ENCODE assay signal across 18 cellular contexts in the genomic region with DNA sequence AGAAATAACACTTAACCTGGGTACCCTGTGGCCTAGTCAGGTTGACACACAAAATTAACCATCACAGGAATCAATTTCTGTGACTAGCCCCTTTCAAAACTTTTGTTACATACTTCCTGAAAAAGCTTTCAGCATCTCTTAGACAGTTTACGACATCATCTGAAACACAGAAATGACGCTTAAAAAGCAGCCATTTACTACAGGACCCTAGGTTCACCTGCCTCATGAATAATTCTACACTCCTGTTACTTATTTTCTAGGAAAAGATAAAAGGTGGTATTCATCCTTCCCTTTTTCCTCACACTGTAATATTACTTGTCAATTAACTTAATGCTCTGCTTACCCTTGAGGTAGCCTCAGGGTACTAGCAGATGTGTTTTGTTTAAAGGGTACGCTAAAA.
"Had no signal": no experiment of that assay in that cellular context is flagged by ENCODE, and none has a peak within 500 bp of the region (broad histone marks: within the 10 kb centered on the region; RNA-seq: fewer than 3 reads in every experiment).

No MANE protein-coding gene starts in this region.

- H3K4me2 ChIP-seq: neural progenitor cell had no signal

- H3K36me3 Mint-ChIP-seq: activated naive CD8-positive, alpha-beta T cell treated with anti-CD3 and anti-CD28 coated beads, Interleukin-2, amount 10 ng/mL, durations not matched to agents 7 days and 5 days; neural progenitor cell; stimulated activated memory B cell treated with anti-CD40 and anti-IgM and Interleukin-4, amounts not matched to agents 10 μg/mL and 1 μg/mL and 100 μg/mL, for 72 hours had no signal

- H3K27me3 ChIP-seq: neural progenitor cell, ovary, sigmoid colon, tibial artery had no signal

- H3K27ac ChIP-seq: lower lobe of right lung, neural progenitor cell, ovary, sigmoid colon, tibial artery had no signal

- H3K4me1 Mint-ChIP-seq: activated CD4-positive, alpha-beta T cell treated with anti-CD3 and anti-CD28 coated beads, Interleukin-2, amount 10 ng/mL, durations not matched to agents 7 days and 5 days; activated naive CD8-positive, alpha-beta T cell treated with anti-CD3 and anti-CD28 coated beads, Interleukin-2, amount 10 ng/mL, durations not matched to agents 7 days and 5 days; stimulated activated memory B cell treated with anti-CD40 and anti-IgM and Interleukin-4, amounts not matched to agents 10 μg/mL and 1 μg/mL and 100 μg/mL, for 72 hours had no signal

- H3K36me3 ChIP-seq: lower lobe of right lung, neural progenitor cell, ovary, sigmoid colon, tibial artery had no signal

- H3K9me3 Mint-ChIP-seq: activated naive CD8-positive, alpha-beta T cell treated with anti-CD3 and anti-CD28 coated beads, Interleukin-2, amount 10 ng/mL, durations not matched to agents 7 days and 5 days; effector memory CD8-positive, alpha-beta T cell; stimulated activated memory B cell treated with anti-CD40 and anti-IgM and Interleukin-4, amounts not matched to agents 10 μg/mL and 1 μg/mL and 100 μg/mL, for 72 hours; T-helper 2 cell treated with Interferon-gamma antibody and Interleukin-4, amounts not matched to agents 5 μg/mL and 100 μg/mL, for 36 hours had no signal

- H3K4me1 ChIP-seq: lower lobe of right lung, neural progenitor cell, tibial artery had no signal

- DNase-seq: activated CD4-positive, alpha-beta T cell treated with anti-CD3 and anti-CD28 coated beads, Interleukin-2, amount 10 ng/mL, durations not matched to agents 7 days and 5 days; activated CD4-positive, CD25-positive, alpha-beta regulatory T cell; activated CD8-positive, alpha-beta memory T cell treated with anti-CD3 and anti-CD28 coated beads for 24 hours; activated naive CD4-positive, alpha-beta T cell; activated naive CD8-positive, alpha-beta T cell treated with anti-CD3 and anti-CD28 coated beads, Interleukin-2, amount 10 ng/mL, durations not matched to agents 7 days and 5 days; dermis blood vessel endothelial cell; effector memory CD8-positive, alpha-beta T cell; head of caudate nucleus; left cardiac atrium; lower lobe of right lung; midbrain; ovary; sigmoid colon; stimulated activated CD4-positive, alpha-beta T cell treated with anti-CD3 and anti-CD28 coated beads, Interleukin-2, amount 100 ng/mL, for 48 hours; tibial artery had no signal

- ATAC-seq: effector memory CD8-positive, alpha-beta T cell; lower lobe of right lung; stimulated activated memory B cell treated with anti-CD40 and anti-IgM and Interleukin-4, amounts not matched to agents 10 μg/mL and 1 μg/mL and 100 μg/mL, for 72 hours had no signal

- H3K9me3 ChIP-seq: lower lobe of right lung, ovary, sigmoid colon, tibial artery had no signal

- H3K4me3 ChIP-seq: lower lobe of right lung, neural progenitor cell, ovary, sigmoid colon, tibial artery had no signal

- H3K27ac Mint-ChIP-seq: activated CD4-positive, alpha-beta T cell treated with anti-CD3 and anti-CD28 coated beads, Interleukin-2, amount 10 ng/mL, durations not matched to agents 7 days and 5 days; activated naive CD8-positive, alpha-beta T cell treated with anti-CD3 and anti-CD28 coated beads, Interleukin-2, amount 10 ng/mL, durations not matched to agents 7 days and 5 days; effector memory CD8-positive, alpha-beta T cell; neural progenitor cell; stimulated activated memory B cell treated with anti-CD40 and anti-IgM and Interleukin-4, amounts not matched to agents 10 μg/mL and 1 μg/mL and 100 μg/mL, for 72 hours; T-helper 2 cell treated with Interferon-gamma antibody and Interleukin-4, amounts not matched to agents 5 μg/mL and 100 μg/mL, for 36 hours had no signal

- H2AFZ ChIP-seq: neural progenitor cell had no signal

- H3K4me3 Mint-ChIP-seq: activated CD4-positive, alpha-beta T cell treated with anti-CD3 and anti-CD28 coated beads, Interleukin-2, amount 10 ng/mL, durations not matched to agents 7 days and 5 days; activated naive CD8-positive, alpha-beta T cell treated with anti-CD3 and anti-CD28 coated beads, Interleukin-2, amount 10 ng/mL, durations not matched to agents 7 days and 5 days; effector memory CD8-positive, alpha-beta T cell; neural progenitor cell; stimulated activated memory B cell treated with anti-CD40 and anti-IgM and Interleukin-4, amounts not matched to agents 10 μg/mL and 1 μg/mL and 100 μg/mL, for 72 hours; T-helper 2 cell treated with Interferon-gamma antibody and Interleukin-4, amounts not matched to agents 5 μg/mL and 100 μg/mL, for 36 hours had no signal
